Comparison of ENCODE assay signal across 24 cellular contexts in the genomic region with DNA sequence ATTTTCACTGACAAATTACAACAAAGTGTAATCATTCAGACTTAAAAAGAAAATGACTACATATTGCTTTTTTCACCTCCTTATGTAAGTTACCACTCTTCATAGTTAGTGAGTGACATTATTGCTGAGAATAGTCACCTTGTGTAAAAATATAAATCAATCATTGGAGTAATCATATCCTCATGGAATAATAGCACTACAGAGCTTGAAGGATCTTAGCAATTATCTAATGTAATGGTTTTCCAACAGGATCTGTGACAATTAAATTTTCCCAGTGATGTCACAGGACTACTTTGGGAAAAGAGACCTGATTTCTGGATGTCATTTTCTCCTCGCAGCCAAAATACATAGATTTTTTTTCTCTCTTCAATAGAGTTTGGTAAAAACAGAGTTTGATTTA.
"Had no signal": no experiment of that assay in that cellular context is flagged by ENCODE, and none has a peak within 500 bp of the region (broad histone marks: within the 10 kb centered on the region; RNA-seq: fewer than 3 reads in every experiment).

No MANE protein-coding gene starts in this region.

- H3K27ac ChIP-seq: neutrophil, pancreas, prostate gland, right lobe of liver, sigmoid colon, stomach, thoracic aorta, thyroid gland, tibial nerve, upper lobe of left lung, vagina had no signal

- DNase-seq: naive thymus-derived CD4-positive, alpha-beta T cell; natural killer cell; nucleus accumbens; pancreas; right cardiac atrium; right lobe of liver; sigmoid colon; small intestine; stimulated activated CD4-positive, alpha-beta T cell treated with anti-CD3 and anti-CD28 coated beads, Interleukin-15, amount 100 ng/mL, for 24 hours; stimulated activated CD4-positive, alpha-beta T cell treated with anti-CD3 and anti-CD28 coated beads, Interleukin-2, amount 100 ng/mL, for 24 hours; stimulated activated CD4-positive, alpha-beta T cell treated with anti-CD3 and anti-CD28 coated beads, Interleukin-2, amount 100 ng/mL, for 48 hours; stimulated activated CD4-positive, alpha-beta T cell treated with anti-CD3 and anti-CD28 coated beads, Interleukin-4, amount 100 ng/mL, for 24 hours; stimulated activated naive B cell treated with anti-CD40 and anti-IgM and Interleukin-4, amounts not matched to agents 10 μg/mL and 1 μg/mL and 100 μg/mL, for 72 hours; stimulated activated naive CD4-positive, alpha-beta T cell treated with Interleukin-2 at 50 U/mL for 16 hours; stomach; thyroid gland; trophoblast cell; upper lobe of left lung had no signal

- H3K27me3 ChIP-seq: neutrophil, pancreas, right lobe of liver, sigmoid colon, stomach, thyroid gland, tibial nerve, upper lobe of left lung, vagina had no signal

- ATAC-seq: naive thymus-derived CD4-positive, alpha-beta T cell; natural killer cell; pancreas; right cardiac atrium; right lobe of liver; stimulated activated effector memory CD8-positive, alpha-beta T cell treated with anti-CD3 and anti-CD28 coated beads, Interleukin-12 subunit alpha, Interleukin-12 subunit beta, amount 100 ng/mL, for 72 hours; stimulated activated naive B cell treated with anti-CD40 and anti-IgM and Interleukin-4, amounts not matched to agents 10 μg/mL and 1 μg/mL and 100 μg/mL, for 72 hours had no signal

- H3K36me3 ChIP-seq: neutrophil, pancreas, prostate gland, right lobe of liver, sigmoid colon, stomach, thoracic aorta, thyroid gland, tibial nerve, upper lobe of left lung, vagina had no signal

- H3K9me3 ChIP-seq: neutrophil, pancreas, prostate gland, right lobe of liver, sigmoid colon, stomach, thoracic aorta, thyroid gland, tibial nerve, upper lobe of left lung, vagina had no signal

- H3K4me3 ChIP-seq: pancreas, prostate gland, right lobe of liver, sigmoid colon, stomach, thoracic aorta, thyroid gland, tibial nerve, upper lobe of left lung, vagina had no signal
